18 cellular contexts compared by ENCODE assay signal in genomic region chr4:1676605-1677525, GRCh38. TPM values are rescaled to one million over a fixed set of nuclear protein-coding genes. Genes with fewer than 3 reads are reported as not detected.
DNase-seq lines count a peak whose midpoint lies in the region; ATAC-seq and TF ChIP-seq lines count a peak whose summit lies in the region.
"Had no signal": no experiment of that assay in that cellular context is flagged by ENCODE, and none has a peak within 500 bp of the region (broad histone marks: within the 10 kb centered on the region; RNA-seq: fewer than 3 reads in every experiment).

No MANE protein-coding gene starts in this region.

- H3K4me3 Mint-ChIP-seq in stimulated activated effector memory CD8-positive, alpha-beta T cell treated with anti-CD3 and anti-CD28 coated beads, Interleukin-12 subunit alpha, Interleukin-12 subunit beta, amount 100 ng/mL, for 72 hours: no peak overlapping the region

- H3K27ac ChIP-seq in tibial nerve: no peak overlapping the region
- H3K27ac ChIP-seq: C4-2B, KMS-11 had no signal

- no peak for TF ChIP-seq CTCF in tibial nerve (IDR thresholded peaks at IDR 0.05)

- ATAC-seq in Right ventricle myocardium inferior: no peak
- ATAC-seq in left ventricle myocardium superior: no peak
- ATAC-seq in stimulated activated effector memory CD8-positive, alpha-beta T cell treated with anti-CD3 and anti-CD28 coated beads, Interleukin-12 subunit alpha, Interleukin-12 subunit beta, amount 100 ng/mL, for 72 hours: peak; percentile 23
- ATAC-seq: GM12878, HCT116, PC-3 had no signal

- TF ChIP-seq POLR2A in erythroblast (IDR thresholded peaks at IDR 0.05; ENCODE audit: low read length): no peak
- no peak for TF ChIP-seq POLR2A in tibial nerve (IDR thresholded peaks at IDR 0.05)

- H3K27ac Mint-ChIP-seq in stimulated activated effector memory CD8-positive, alpha-beta T cell treated with anti-CD3 and anti-CD28 coated beads, Interleukin-12 subunit alpha, Interleukin-12 subunit beta, amount 100 ng/mL, for 72 hours: no peak overlapping the region

- H3K9me3 ChIP-seq in tibial nerve: no peaks in the 10 kb centered on the region
- H3K9me3 ChIP-seq: Caco-2, SK-N-SH had no signal

- H3K4me1 Mint-ChIP-seq in stimulated activated effector memory CD8-positive, alpha-beta T cell treated with anti-CD3 and anti-CD28 coated beads, Interleukin-12 subunit alpha, Interleukin-12 subunit beta, amount 100 ng/mL, for 72 hours: no peaks in the 10 kb centered on the region

- H3K4me1 ChIP-seq in tibial nerve: no peaks in the 10 kb centered on the region
- H3K4me1 ChIP-seq: Caco-2 had no signal

- no peak overlapping the region for H3K4me3 ChIP-seq in tibial nerve
- H3K4me3 ChIP-seq: GM12878 had no signal

- intact Hi-C loops in Right ventricle myocardium inferior (cut with DNase I) (no loop called here), left ventricle myocardium superior (cut with micrococcal nuclease) (no loop called here)

- DNase-seq in Right ventricle myocardium inferior (ENCODE audit: missing footprints): peak; percentile 11
- no peak for DNase-seq in left ventricle myocardium superior
- peak; percentile 42 for DNase-seq in NCI-H460 (ENCODE audit: extremely low read depth, low read depth)
- DNase-seq in erythroblast (lab: John Stamatoyannopoulos, UW): peak; percentile 89 to 92
- DNase-seq in stimulated activated effector memory CD8-positive, alpha-beta T cell treated with anti-CD3 and anti-CD28 coated beads, Interleukin-12 subunit alpha, Interleukin-12 subunit beta, amount 100 ng/mL, for 72 hours (ENCODE audit: low spot score in 2 of 2): no peak
- no peak for DNase-seq in activated effector memory CD4-positive, alpha-beta T cell treated with Interleukin-2 at 50 U/mL for 16 hours
- no peak for DNase-seq in tibial nerve (ENCODE audit: low spot score in 2 of 2)
- no peak for DNase-seq in HT-29 (ENCODE audit: low spot score)
- DNase-seq: Caco-2; NCI-H1930; NCI-H510A treated with DMSO at 0.1 percent for 48 hours; NK-92 treated with Interleukin-12 subunit alpha and Interleukin-12 subunit beta, amount 100 ng/mL, for 24 hours; PC-3; SK-N-SH had no signal

- H3K9me3 Mint-ChIP-seq in stimulated activated effector memory CD8-positive, alpha-beta T cell treated with anti-CD3 and anti-CD28 coated beads, Interleukin-12 subunit alpha, Interleukin-12 subunit beta, amount 100 ng/mL, for 72 hours: no peaks in the 10 kb centered on the region

- no peaks in the 10 kb centered on the region for H3K27me3 ChIP-seq in tibial nerve

- WGBS in tibial nerve, 2 donors: 76 to 80% methylated on average over 25 of the region's 25 CpGs

- H3K36me3 ChIP-seq in tibial nerve: no peaks in the 10 kb centered on the region

- H3K36me3 Mint-ChIP-seq in stimulated activated effector memory CD8-positive, alpha-beta T cell treated with anti-CD3 and anti-CD28 coated beads, Interleukin-12 subunit alpha, Interleukin-12 subunit beta, amount 100 ng/mL, for 72 hours: no peaks in the 10 kb centered on the region

- TF ChIP-seq EP300 in tibial nerve (IDR thresholded peaks at IDR 0.05): no peak

RNA-seq across cellular contexts. Expression of gene FAM53A, which starts 7.2 kb away (rescaled TPM):
- 0.49 TPM for total RNA-seq in Right ventricle myocardium inferior
- 1.3 TPM for total RNA-seq in left ventricle myocardium superior
- 1.3 and 2.1 TPM in 2 replicates for total RNA-seq in NCI-H460 (2014; rRNA removed; shearing (Covaris generic))
- polyA plus RNA-seq in NCI-H460 (2014; cell fraction: nucleus; rRNA removed): 6.7 and 10.1 TPM in 2 replicates
- 10 to 100 TPM in 2 of 4 donors, 1 to 10 TPM in 2; 6.1 to 33.7 (median 13.6) TPM for total RNA-seq in tibial nerve
- total RNA-seq in HT-29 (2014; rRNA removed; shearing (Covaris generic)): 2.4 and 2.6 TPM in 2 replicates

RNA-seq across cellular contexts. Expression of gene SLBP, which starts 35.3 kb away (rescaled TPM):
- 13.7 TPM for total RNA-seq in Right ventricle myocardium inferior
- 14.3 TPM for total RNA-seq in left ventricle myocardium superior
- 52.5 and 63.5 TPM in 2 replicates for total RNA-seq in NCI-H460 (2014; rRNA removed; shearing (Covaris generic))
- polyA plus RNA-seq in NCI-H460 (2014; cell fraction: nucleus; rRNA removed): 118 and 128 TPM in 2 replicates
- 10 to 100 TPM; 41.7 to 55.9 (median 53.5) TPM for total RNA-seq in tibial nerve
- 147 and 183 TPM in 2 replicates for total RNA-seq in HT-29 (2014; rRNA removed; shearing (Covaris generic))

RNA-seq across cellular contexts. Expression of gene TMEM129, which starts 44.3 kb away (rescaled TPM):
- total RNA-seq in Right ventricle myocardium inferior (26.3 TPM), left ventricle myocardium superior (31.2 TPM), tibial nerve (10 to 100 TPM; 60.1 to 88.5 (median 82.2) TPM)
- total RNA-seq in NCI-H460 (2014; rRNA removed; shearing (Covaris generic)): 24.5 and 27.5 TPM in 2 replicates
- polyA plus RNA-seq in NCI-H460 (2014; cell fraction: nucleus; rRNA removed): 152 and 194 TPM in 2 replicates
- total RNA-seq in HT-29 (2014; rRNA removed; shearing (Covaris generic)): 94.2 and 111 TPM in 2 replicates

RNA-seq across cellular contexts. Expression of gene TACC3, which starts 44.5 kb away (rescaled TPM):
- 7.0 TPM for total RNA-seq in Right ventricle myocardium inferior
- 6.4 TPM for total RNA-seq in left ventricle myocardium superior
- 20.2 and 24.7 TPM in 2 replicates for total RNA-seq in NCI-H460 (2014; rRNA removed; shearing (Covaris generic))
- 93.1 and 132 TPM in 2 replicates for polyA plus RNA-seq in NCI-H460 (2014; cell fraction: nucleus; rRNA removed)
- total RNA-seq in tibial nerve: 10 to 100 TPM in 2 of 4 donors, 1 to 10 TPM in 2; 8.6 to 15.0 (median 11.9) TPM
- total RNA-seq in HT-29 (2014; rRNA removed; shearing (Covaris generic)): 64.6 and 71.2 TPM in 2 replicates

Comparison
In these comparisons a context has a peak if more than half of its experiments do, and no peak if none do; other contexts are left out.
1. DNase-seq: peak in Right ventricle myocardium inferior (single experiment), NCI-H460 (single experiment) and erythroblast (2 of 2); none in left ventricle myocardium superior (single experiment), stimulated activated effector memory CD8-positive, alpha-beta T cell treated with anti-CD3 and anti-CD28 coated beads, Interleukin-12 subunit alpha, Interleukin-12 subunit beta, amount 100 ng/mL, for 72 hours (0 of 2), activated effector memory CD4-positive, alpha-beta T cell treated with Interleukin-2 at 50 U/mL for 16 hours (single experiment), tibial nerve (0 of 2) and HT-29 (single experiment).